In genomic region chr6:35718911-35719381, GRCh38 we compare ENCODE assay signal across 8 cellular contexts. TPM values are rescaled to one million over a fixed set of nuclear protein-coding genes. Genes with fewer than 3 reads are reported as not detected.
DNase-seq lines count a peak whose midpoint lies in the region; TF ChIP-seq lines count a peak whose summit lies in the region.

No MANE protein-coding gene starts in this region.

- peaks cover 54% of the 10 kb centered on the region for H3K4me1 ChIP-seq in DOHH2 (ENCODE audit: control insufficient read depth, low read length)
- peaks cover 8 to 14% of the 10 kb centered on the region in 2 experiments for H3K4me1 ChIP-seq in trophoblast cell (ENCODE audit: control insufficient read depth in 1 of 2, insufficient read depth in 2 of 2, low read length in 2 of 2)

- H3K9me3 Mint-ChIP-seq in dendritic cell treated with granulocyte-macrophage colony-stimulating factor and Interleukin-4, amounts not matched to agents 40 ng/mL and 50 ng/mL, for 4 days, result no peaks in the 10 kb centered on the region

- no peak overlapping the region for H2BK12ac ChIP-seq in trophoblast cell (ENCODE audit: low read length)

- H2BK5ac ChIP-seq in trophoblast cell (ENCODE audit: low read depth, low read length, poor library complexity), result no peak overlapping the region

- H3K27me3 ChIP-seq in DOHH2 (ENCODE audit: control insufficient read depth, low read length) (no peaks in the 10 kb centered on the region), trophoblast cell (ENCODE audit: insufficient read depth, low read length) (no peaks in the 10 kb centered on the region)

- H3K9ac ChIP-seq in trophoblast cell (ENCODE audit: low read length), result no peak overlapping the region

- H3K79me2 ChIP-seq in DOHH2 (ENCODE audit: control insufficient read depth, low read length) (no peaks in the 10 kb centered on the region), trophoblast cell (ENCODE audit: control insufficient read depth, insufficient read depth, low read length, poor library complexity) (no peaks in the 10 kb centered on the region)

- no peak overlapping the region for H3K23ac ChIP-seq in trophoblast cell (ENCODE audit: low read length)

- H4K91ac ChIP-seq in trophoblast cell (ENCODE audit: low read depth, low read length), result no peak overlapping the region

- no peak overlapping the region for H3K18ac ChIP-seq in trophoblast cell (ENCODE audit: low read length)

- H3K4ac ChIP-seq in trophoblast cell (ENCODE audit: low read depth, low read length), result no peak overlapping the region

- H3K27ac ChIP-seq in DOHH2 (ENCODE audit: low read depth, low read length) (peak overlapping the region; percentile 82), trophoblast cell (ENCODE audit: low read depth, low read length) (no peak overlapping the region)

- no peaks in the 10 kb centered on the region for H3K36me3 ChIP-seq in DOHH2 (ENCODE audit: control insufficient read depth, low read length)
- no peaks in the 10 kb centered on the region for H3K36me3 ChIP-seq in trophoblast cell (ENCODE audit: control insufficient read depth in 1 of 2, insufficient read depth in 2 of 2, low read length in 2 of 2)

- H3K27ac Mint-ChIP-seq in dendritic cell treated with granulocyte-macrophage colony-stimulating factor and Interleukin-4, amounts not matched to agents 40 ng/mL and 50 ng/mL, for 4 days, result peak overlapping the region; percentile 99

- WGBS in trophoblast cell (ENCODE audit: extremely low coverage, insufficient coverage, insufficient read length), result no CpG with 5 or more reads among the region's 2 CpGs

- H3K14ac ChIP-seq in trophoblast cell (ENCODE audit: low read length), result peak overlapping the region; percentile 18

- TF ChIP-seq CTCF in DOHH2 (IDR thresholded peaks at IDR 0.05; ENCODE audit: low read depth, low read length, poor library complexity, severe bottlenecking), result no peak

- peaks cover 12% of the 10 kb centered on the region for H3K27me3 Mint-ChIP-seq in dendritic cell treated with granulocyte-macrophage colony-stimulating factor and Interleukin-4, amounts not matched to agents 40 ng/mL and 50 ng/mL, for 4 days

- H4K12ac ChIP-seq in trophoblast cell (ENCODE audit: low read depth, low read length), result no peak overlapping the region

- DNase-seq in NOMO-1 treated with DMSO at 0.1 percent for 48 hours (lab: John Stamatoyannopoulos, UW; ENCODE audit: unreplicated experiment), result peak; percentile 50
- DNase-seq in trophoblast cell, result no peak
- DNase-seq in glomerular visceral epithelial cell (ENCODE audit: extremely low spot score), result no peak
- DNase-seq in OCI-M2 (lab: John Stamatoyannopoulos, UW; ENCODE audit: unreplicated experiment), result no peak
- DNase-seq in cortex of kidney (lab: John Stamatoyannopoulos, UW), result no peak
- DNase-seq in NCI-H748 (lab: John Stamatoyannopoulos, UW; ENCODE audit: unreplicated experiment), result no peak

- no peak overlapping the region for H2BK120ac ChIP-seq in trophoblast cell (ENCODE audit: insufficient read depth, low read length, poor library complexity)

- H3K4me3 ChIP-seq in DOHH2 (ENCODE audit: low read length) (peak overlapping the region; percentile 72), trophoblast cell (ENCODE audit: low read depth, low read length) (no peak overlapping the region)

- no peaks in the 10 kb centered on the region for H3K36me3 Mint-ChIP-seq in dendritic cell treated with granulocyte-macrophage colony-stimulating factor and Interleukin-4, amounts not matched to agents 40 ng/mL and 50 ng/mL, for 4 days (ENCODE audit: low read depth)

- H3K79me1 ChIP-seq in trophoblast cell (ENCODE audit: low read length), result peaks cover 4% of the 10 kb centered on the region

- peak overlapping the region; percentile 91 for H3K4me2 ChIP-seq in DOHH2 (ENCODE audit: low read length)
- H3K4me2 ChIP-seq in trophoblast cell (ENCODE audit: low read length), result no peak overlapping the region

- intact Hi-C loops in dendritic cell treated with granulocyte-macrophage colony-stimulating factor and Interleukin-4, amounts not matched to agents 40 ng/mL and 50 ng/mL, for 4 days (cut with micrococcal nuclease), result no loop called here

- no peaks in the 10 kb centered on the region for H3K9me3 ChIP-seq in DOHH2 (ENCODE audit: control insufficient read depth, insufficient read depth, low read length)
- H3K9me3 ChIP-seq in trophoblast cell (ENCODE audit: insufficient read depth, low read depth, low read length), result no peaks in the 10 kb centered on the region

- no peak overlapping the region for H2AFZ ChIP-seq in trophoblast cell (ENCODE audit: insufficient read depth, low read length, poor library complexity)

- H3K4me3 Mint-ChIP-seq in dendritic cell treated with granulocyte-macrophage colony-stimulating factor and Interleukin-4, amounts not matched to agents 40 ng/mL and 50 ng/mL, for 4 days, result peak overlapping the region; percentile 81

- no peak overlapping the region for H2AK5ac ChIP-seq in trophoblast cell (ENCODE audit: low read length)

- H3K4me1 Mint-ChIP-seq in dendritic cell treated with granulocyte-macrophage colony-stimulating factor and Interleukin-4, amounts not matched to agents 40 ng/mL and 50 ng/mL, for 4 days (ENCODE audit: low read depth), result peaks cover 80% of the 10 kb centered on the region

- H3F3A ChIP-seq in DOHH2 (ENCODE audit: control insufficient read depth, insufficient read depth), result peaks cover 12% of the 10 kb centered on the region

- H4K20me1 ChIP-seq in DOHH2 (ENCODE audit: control insufficient read depth, insufficient read depth, low read depth, low read length), result no peaks in the 10 kb centered on the region

- H3K9me2 ChIP-seq in DOHH2 (replicated peaks; ENCODE audit: control insufficient read depth, low read length), result no peaks in the 10 kb centered on the region

- no peak overlapping the region for H4K8ac ChIP-seq in trophoblast cell (ENCODE audit: low read depth, low read length)

RNA-seq across cellular contexts. Expression of gene ARMC12, which starts 17.9 kb away (rescaled TPM):
- polyA plus RNA-seq in trophoblast cell (2013), result 0.15 and 0.18 TPM in 2 replicates

RNA-seq across cellular contexts. Expression of gene FKBP5, which starts 30.2 kb away (rescaled TPM):
- polyA plus RNA-seq in trophoblast cell (2013), result 1.1 and 1.2 TPM in 2 replicates

RNA-seq across cellular contexts. Expression of gene CLPSL2, which starts 57.5 kb away (rescaled TPM):
- polyA plus RNA-seq in trophoblast cell (2013), result 0.22 TPM in 1 of 2 replicates, not detected in the other
